In the genomic region with DNA sequence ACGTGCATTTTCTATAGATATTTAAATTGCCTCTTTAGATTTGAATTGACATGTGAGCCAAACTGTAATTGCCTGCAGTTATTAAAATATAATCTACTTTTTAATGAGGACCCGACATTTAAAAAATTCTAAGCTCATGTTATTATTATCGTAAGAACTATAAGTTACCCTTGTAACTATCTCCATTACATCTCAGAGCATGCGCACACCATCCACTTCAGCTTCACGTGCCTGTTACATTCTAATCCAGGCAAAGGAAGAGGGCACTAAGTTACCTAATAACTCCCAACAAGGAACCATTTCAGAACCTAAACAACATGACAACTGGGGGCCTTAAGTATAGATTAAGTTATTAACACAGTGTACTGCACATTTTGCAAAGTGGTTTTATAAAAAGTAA, we compare ENCODE assay signal across 7 cellular contexts.
"Had no signal": no experiment of that assay in that cellular context is flagged by ENCODE, and none has a peak within 500 bp of the region (broad histone marks: within the 10 kb centered on the region; RNA-seq: fewer than 3 reads in every experiment).

No MANE protein-coding gene starts in this region.

- ATAC-seq: HepG2 had no signal

- H3K27ac ChIP-seq: HL-60, KMS-11 had no signal

- FAIRE-seq: HepG2, HTR-8/SVneo had no signal

- H3K4me2 ChIP-seq: KMS-11 had no signal

- H3K9ac ChIP-seq: KMS-11 had no signal

- DNase-seq: IMR-90, KBM-7, KG1 had no signal
